Comparison of ENCODE assay signal across 11 cellular contexts in genomic region chr6:142822383-142822782, GRCh38.
DNase-seq lines count a peak whose midpoint lies in the region; ATAC-seq lines count a peak whose summit lies in the region.
"Had no signal": no experiment of that assay in that cellular context is flagged by ENCODE, and none has a peak within 500 bp of the region (broad histone marks: within the 10 kb centered on the region; RNA-seq: fewer than 3 reads in every experiment).

No MANE protein-coding gene starts in this region.

- POLR2A ChIA-PET in activated CD4-positive, alpha-beta T cell treated with anti-CD3 and anti-CD28 coated beads, Interleukin-2, amount 10 ng/mL, durations not matched to agents 7 days and 5 days (lab: Charles Lee): no interaction called here

- peak overlapping the region; percentile 65 for H3K27ac Mint-ChIP-seq in activated CD4-positive, alpha-beta T cell treated with anti-CD3 and anti-CD28 coated beads, Interleukin-2, amount 10 ng/mL, durations not matched to agents 7 days and 5 days
- H3K27ac Mint-ChIP-seq in stimulated activated effector memory CD8-positive, alpha-beta T cell treated with anti-CD3 and anti-CD28 coated beads, Interleukin-12 subunit alpha, Interleukin-12 subunit beta, amount 100 ng/mL, for 72 hours: peak overlapping the region; percentile 90

- H3K9me3 Mint-ChIP-seq in activated CD4-positive, alpha-beta T cell treated with anti-CD3 and anti-CD28 coated beads, Interleukin-2, amount 10 ng/mL, durations not matched to agents 7 days and 5 days: no peaks in the 10 kb centered on the region
- H3K9me3 Mint-ChIP-seq in stimulated activated effector memory CD8-positive, alpha-beta T cell treated with anti-CD3 and anti-CD28 coated beads, Interleukin-12 subunit alpha, Interleukin-12 subunit beta, amount 100 ng/mL, for 72 hours: peaks cover 1% of the 10 kb centered on the region

- intact Hi-C loops in cardiac septum (cut with DNase I): loop anchor here (10.0 kb wide), 1 partner anchor 62 kb away; no protein-coding TSS in a partner anchor

- ATAC-seq in HG02588 (IDR thresholded peaks at IDR 0.05; ENCODE audit: unreplicated experiment) (peak; percentile 69), HG03571 (IDR thresholded peaks at IDR 0.05; ENCODE audit: unreplicated experiment) (peak; percentile 72)
- ATAC-seq in stimulated activated effector memory CD8-positive, alpha-beta T cell treated with anti-CD3 and anti-CD28 coated beads, Interleukin-12 subunit alpha, Interleukin-12 subunit beta, amount 100 ng/mL, for 72 hours: peak; percentile 95

- no peak for DNase-seq in activated CD4-positive, alpha-beta T cell treated with anti-CD3 and anti-CD28 coated beads, Interleukin-2, amount 10 ng/mL, durations not matched to agents 7 days and 5 days
- DNase-seq in activated CD4-positive, alpha-beta T cell treated with anti-CD3 and anti-CD28 coated beads, Interleukin-2, amount 50 U/mL, for 4 hours: no peak
- no peak for DNase-seq in stimulated activated effector memory CD8-positive, alpha-beta T cell treated with anti-CD3 and anti-CD28 coated beads, Interleukin-12 subunit alpha, Interleukin-12 subunit beta, amount 100 ng/mL, for 72 hours (ENCODE audit: low spot score in 2 of 2)
- no peak for DNase-seq in COR-L47 (lab: John Stamatoyannopoulos, UW)
- DNase-seq in GM19238 (ENCODE audit: insufficient read length, low spot score): no peak
- no peak for DNase-seq in cardiac septum (ENCODE audit: low spot score)
- DNase-seq: ACHN, GM23248, NCI-H1436 treated with DMSO at 0.1 percent for 48 hours had no signal

- H3K4me3 Mint-ChIP-seq in activated CD4-positive, alpha-beta T cell treated with anti-CD3 and anti-CD28 coated beads, Interleukin-2, amount 10 ng/mL, durations not matched to agents 7 days and 5 days: no peak overlapping the region
- peak overlapping the region; percentile 45 for H3K4me3 Mint-ChIP-seq in stimulated activated effector memory CD8-positive, alpha-beta T cell treated with anti-CD3 and anti-CD28 coated beads, Interleukin-12 subunit alpha, Interleukin-12 subunit beta, amount 100 ng/mL, for 72 hours

- no peaks in the 10 kb centered on the region for H3K27me3 Mint-ChIP-seq in activated CD4-positive, alpha-beta T cell treated with anti-CD3 and anti-CD28 coated beads, Interleukin-2, amount 10 ng/mL, durations not matched to agents 7 days and 5 days

- H3K4me1 Mint-ChIP-seq in activated CD4-positive, alpha-beta T cell treated with anti-CD3 and anti-CD28 coated beads, Interleukin-2, amount 10 ng/mL, durations not matched to agents 7 days and 5 days: peaks cover 57% of the 10 kb centered on the region
- H3K4me1 Mint-ChIP-seq in stimulated activated effector memory CD8-positive, alpha-beta T cell treated with anti-CD3 and anti-CD28 coated beads, Interleukin-12 subunit alpha, Interleukin-12 subunit beta, amount 100 ng/mL, for 72 hours: peaks cover 66% of the 10 kb centered on the region

- peaks cover 21% of the 10 kb centered on the region for H3K36me3 Mint-ChIP-seq in activated CD4-positive, alpha-beta T cell treated with anti-CD3 and anti-CD28 coated beads, Interleukin-2, amount 10 ng/mL, durations not matched to agents 7 days and 5 days (ENCODE audit: low read depth)
- H3K36me3 Mint-ChIP-seq in stimulated activated effector memory CD8-positive, alpha-beta T cell treated with anti-CD3 and anti-CD28 coated beads, Interleukin-12 subunit alpha, Interleukin-12 subunit beta, amount 100 ng/mL, for 72 hours: peaks cover 36% of the 10 kb centered on the region

- CTCF ChIA-PET in activated CD4-positive, alpha-beta T cell treated with anti-CD3 and anti-CD28 coated beads, Interleukin-2, amount 10 ng/mL, durations not matched to agents 7 days and 5 days (lab: Charles Lee): interaction anchor here (1.7 to 7.7 kb wide), 2 partner anchors 9 to 21 kb away, joined by 4 to 46 read pairs; no protein-coding TSS in a partner anchor
